ENCODE assay signal across 8 cellular contexts in genomic region chr12:132489602-132490239, GRCh38. TPM values are rescaled to one million over a fixed set of nuclear protein-coding genes. Genes with fewer than 3 reads are reported as not detected.
DNase-seq lines count a peak whose midpoint lies in the region; ATAC-seq and TF ChIP-seq lines count a peak whose summit lies in the region.

Gene FBRSL1 (plus strand): TSS chr12:132490151.

- peaks cover 3% of the 10 kb centered on the region; the same call in 2 of the 3 replicates for H3K36me3 Mint-ChIP-seq in GM23338 (ENCODE audit: low read depth)
- peaks cover 12% of the 10 kb centered on the region for H3K36me3 Mint-ChIP-seq in activated T-helper 2 cell treated with anti-CD3 and anti-CD28 coated beads, Interferon-gamma antibody, Interleukin-2, Interleukin-4, amounts not matched to agents 10 μg/mL and 5 μg/mL and 100 μg/mL, durations not matched to agents 14 hours and 24 hours and 36 hours (ENCODE audit: low read depth)
- no peaks in the 10 kb centered on the region for H3K36me3 Mint-ChIP-seq in natural killer cell treated with Interleukin-12 subunit alpha and Interleukin-12 subunit beta and Interleukin-15 and Interleukin-18, amount 100 ng/mL, for 72 hours
- H3K36me3 Mint-ChIP-seq in stimulated activated naive B cell treated with anti-CD40 and anti-IgM and Interleukin-4, amounts not matched to agents 10 μg/mL and 1 μg/mL and 100 μg/mL, for 72 hours = peaks cover 11 to 13% of the 10 kb centered on the region in 2 donors

- H3K79me2 ChIP-seq in GM23338 (replicated peaks; ENCODE audit: insufficient read depth) = peaks cover 37% of the 10 kb centered on the region

- no peak for TF ChIP-seq CTCF in GM23338 (conservative IDR thresholded peaks at IDR 0.05; ENCODE audit: low read depth in 2 of 2)
- TF ChIP-seq CTCF in LNCaP clone FGC (IDR thresholded peaks at IDR 0.05; ENCODE audit: control insufficient read depth, extremely low read depth, insufficient read depth) = no peak
- no peak for TF ChIP-seq CTCF in RWPE1 (conservative IDR thresholded peaks at IDR 0.05; ENCODE audit: low read depth)
- no peak for TF ChIP-seq CTCF in fibroblast of pulmonary artery (IDR thresholded peaks at IDR 0.05; ENCODE audit: low read length, missing control alignments)

- H3K27me3 ChIP-seq in GM23338 (ENCODE audit: insufficient read depth) = peaks cover 49% of the 10 kb centered on the region

- no peak within 1 kb of the TSS for H3K27ac Mint-ChIP-seq in GM23338
- peak within 1 kb of the TSS; percentile 92 for H3K27ac Mint-ChIP-seq in activated T-helper 2 cell treated with anti-CD3 and anti-CD28 coated beads, Interferon-gamma antibody, Interleukin-2, Interleukin-4, amounts not matched to agents 10 μg/mL and 5 μg/mL and 100 μg/mL, durations not matched to agents 14 hours and 24 hours and 36 hours
- peak within 1 kb of the TSS; percentile 77 to 91 for H3K27ac Mint-ChIP-seq in natural killer cell treated with Interleukin-12 subunit alpha and Interleukin-12 subunit beta and Interleukin-15 and Interleukin-18, amount 100 ng/mL, for 72 hours
- H3K27ac Mint-ChIP-seq in stimulated activated naive B cell treated with anti-CD40 and anti-IgM and Interleukin-4, amounts not matched to agents 10 μg/mL and 1 μg/mL and 100 μg/mL, for 72 hours = peak within 1 kb of the TSS; percentile 90

- H3K9me2 ChIP-seq in GM23338 (ENCODE audit: insufficient read depth) = no peaks in the 10 kb centered on the region

- DNase-seq in DMS53 (lab: John Stamatoyannopoulos, UW) (peak; percentile 96), GM23338 (ENCODE audit: low spot score) (peak; percentile 96), LNCaP clone FGC (ENCODE audit: low read depth) (no peak), RWPE1 (ENCODE audit: low spot score) (peak; percentile 95), fibroblast of pulmonary artery (ENCODE audit: low read depth) (peak; percentile 87)
- peak; percentile 87 for DNase-seq in activated T-helper 2 cell treated with anti-CD3 and anti-CD28 coated beads, Interferon-gamma antibody, Interleukin-2, Interleukin-4, amounts not matched to agents 10 μg/mL and 5 μg/mL and 100 μg/mL, durations not matched to agents 14 hours and 24 hours and 36 hours (ENCODE audit: low spot score)
- DNase-seq in natural killer cell treated with Interleukin-12 subunit alpha and Interleukin-12 subunit beta and Interleukin-15 and Interleukin-18, amount 100 ng/mL, for 72 hours (ENCODE audit: low spot score) = peak; percentile 93
- DNase-seq in stimulated activated naive B cell treated with anti-CD40 and anti-IgM and Interleukin-4, amounts not matched to agents 10 μg/mL and 1 μg/mL and 100 μg/mL, for 72 hours = peak; percentile 72

- H3K4me2 ChIP-seq in GM23338 = peak within 1 kb of the TSS; percentile 87

- peak; percentile 75 for ATAC-seq in GM23338
- peak; percentile 85 to 90 for ATAC-seq in natural killer cell treated with Interleukin-12 subunit alpha and Interleukin-12 subunit beta and Interleukin-15 and Interleukin-18, amount 100 ng/mL, for 72 hours
- peak; percentile 80 for ATAC-seq in stimulated activated naive B cell treated with anti-CD40 and anti-IgM and Interleukin-4, amounts not matched to agents 10 μg/mL and 1 μg/mL and 100 μg/mL, for 72 hours (replicated peaks)

- H2AFZ ChIP-seq in GM23338 = no peak within 1 kb of the TSS; the same call in 1 of the 2 replicates

- peaks cover 23% of the 10 kb centered on the region for H3K4me1 Mint-ChIP-seq in GM23338
- H3K4me1 Mint-ChIP-seq in activated T-helper 2 cell treated with anti-CD3 and anti-CD28 coated beads, Interferon-gamma antibody, Interleukin-2, Interleukin-4, amounts not matched to agents 10 μg/mL and 5 μg/mL and 100 μg/mL, durations not matched to agents 14 hours and 24 hours and 36 hours (ENCODE audit: low read depth) = peaks cover 41% of the 10 kb centered on the region
- peaks cover 43 to 52% of the 10 kb centered on the region in 2 donors for H3K4me1 Mint-ChIP-seq in natural killer cell treated with Interleukin-12 subunit alpha and Interleukin-12 subunit beta and Interleukin-15 and Interleukin-18, amount 100 ng/mL, for 72 hours (ENCODE audit: low read depth in 2 of 2)
- H3K4me1 Mint-ChIP-seq in stimulated activated naive B cell treated with anti-CD40 and anti-IgM and Interleukin-4, amounts not matched to agents 10 μg/mL and 1 μg/mL and 100 μg/mL, for 72 hours = peaks cover 53 to 69% of the 10 kb centered on the region in 2 donors

- CTCF ChIA-PET in RWPE1 (lab: Yijun Ruan, JAX) = no interaction called here

- no peak within 1 kb of the TSS for H3K27ac ChIP-seq in GM23338 (ENCODE audit: low read depth)
- H3K27ac ChIP-seq in RWPE1 = peak within 1 kb of the TSS; percentile 64

- POLR2A ChIA-PET in RWPE1 (lab: Yijun Ruan, JAX; ENCODE audit: low non-redundant PET) = no interaction called here

- intact Hi-C loops in activated T-helper 2 cell treated with anti-CD3 and anti-CD28 coated beads, Interferon-gamma antibody, Interleukin-2, Interleukin-4, amounts not matched to agents 10 μg/mL and 5 μg/mL and 100 μg/mL, durations not matched to agents 14 hours and 24 hours and 36 hours (cut with micrococcal nuclease) = loop anchor here (2.0 to 10.0 kb wide), 3 partner anchors 15 to 305 kb away; no protein-coding TSS in a partner anchor

- H3K4me1 ChIP-seq in GM23338 (ENCODE audit: insufficient read depth) = peaks cover 7% of the 10 kb centered on the region

- H3K9me3 Mint-ChIP-seq in GM23338 = no peaks in the 10 kb centered on the region; the same call in 2 of the 3 replicates
- peaks cover 3% of the 10 kb centered on the region for H3K9me3 Mint-ChIP-seq in activated T-helper 2 cell treated with anti-CD3 and anti-CD28 coated beads, Interferon-gamma antibody, Interleukin-2, Interleukin-4, amounts not matched to agents 10 μg/mL and 5 μg/mL and 100 μg/mL, durations not matched to agents 14 hours and 24 hours and 36 hours
- H3K9me3 Mint-ChIP-seq in natural killer cell treated with Interleukin-12 subunit alpha and Interleukin-12 subunit beta and Interleukin-15 and Interleukin-18, amount 100 ng/mL, for 72 hours = no peaks in the 10 kb centered on the region
- no peaks in the 10 kb centered on the region for H3K9me3 Mint-ChIP-seq in stimulated activated naive B cell treated with anti-CD40 and anti-IgM and Interleukin-4, amounts not matched to agents 10 μg/mL and 1 μg/mL and 100 μg/mL, for 72 hours

- peak within 1 kb of the TSS; percentile 70 for H3K4me3 ChIP-seq in GM23338
- peak within 1 kb of the TSS; percentile 93 for H3K4me3 ChIP-seq in LNCaP clone FGC (ENCODE audit: low read depth, low read length)
- H3K4me3 ChIP-seq in fibroblast of pulmonary artery (replicated peaks; ENCODE audit: low read depth, low read length) = peak within 1 kb of the TSS; percentile 72

- H3K36me3 ChIP-seq in GM23338 (ENCODE audit: insufficient read depth) = no peaks in the 10 kb centered on the region

- H4K20me1 ChIP-seq in GM23338 (replicated peaks; ENCODE audit: insufficient read depth) = peaks cover 19% of the 10 kb centered on the region

- H3K27me3 Mint-ChIP-seq in GM23338 (ENCODE audit: insufficient read depth, low read depth, poor library complexity) = peaks cover 44% of the 10 kb centered on the region
- H3K27me3 Mint-ChIP-seq in activated T-helper 2 cell treated with anti-CD3 and anti-CD28 coated beads, Interferon-gamma antibody, Interleukin-2, Interleukin-4, amounts not matched to agents 10 μg/mL and 5 μg/mL and 100 μg/mL, durations not matched to agents 14 hours and 24 hours and 36 hours (ENCODE audit: low read depth) = no peaks in the 10 kb centered on the region
- no peaks in the 10 kb centered on the region for H3K27me3 Mint-ChIP-seq in natural killer cell treated with Interleukin-12 subunit alpha and Interleukin-12 subunit beta and Interleukin-15 and Interleukin-18, amount 100 ng/mL, for 72 hours
- H3K27me3 Mint-ChIP-seq in stimulated activated naive B cell treated with anti-CD40 and anti-IgM and Interleukin-4, amounts not matched to agents 10 μg/mL and 1 μg/mL and 100 μg/mL, for 72 hours = no peaks in the 10 kb centered on the region

- H3F3A ChIP-seq in GM23338 (replicated peaks; ENCODE audit: low read depth) = 0 out of 2 replicates have a peak, but pooled peaks cover 8% of the 10 kb centered on the region

- peak within 1 kb of the TSS; percentile 80 for H3K4me3 Mint-ChIP-seq in GM23338
- H3K4me3 Mint-ChIP-seq in activated T-helper 2 cell treated with anti-CD3 and anti-CD28 coated beads, Interferon-gamma antibody, Interleukin-2, Interleukin-4, amounts not matched to agents 10 μg/mL and 5 μg/mL and 100 μg/mL, durations not matched to agents 14 hours and 24 hours and 36 hours (ENCODE audit: low read depth) = peak within 1 kb of the TSS; percentile 84
- peak within 1 kb of the TSS; percentile 92 for H3K4me3 Mint-ChIP-seq in natural killer cell treated with Interleukin-12 subunit alpha and Interleukin-12 subunit beta and Interleukin-15 and Interleukin-18, amount 100 ng/mL, for 72 hours
- H3K4me3 Mint-ChIP-seq in stimulated activated naive B cell treated with anti-CD40 and anti-IgM and Interleukin-4, amounts not matched to agents 10 μg/mL and 1 μg/mL and 100 μg/mL, for 72 hours = peak within 1 kb of the TSS; percentile 84 to 87

TF ChIP-seq in GM23338, 12 proteins besides CTCF, POLR2A, EP300 and RAD21 (continues in another document):
- TF ChIP-seq CREB1 (CRISPR knock-in tag; IDR thresholded peaks at IDR 0.05; ENCODE audit: low read depth) (peak; percentile 68), STAT1 (IDR thresholded peaks at IDR 0.05; ENCODE audit: unreplicated experiment) (no peak)

RNA-seq across cellular contexts. Expression of gene FBRSL1, which starts in this region (rescaled TPM):
- total RNA-seq in GM23338 (2014; rRNA removed; shearing (Covaris generic)) = 65.9 and 89.8 TPM in 2 replicates
- 29.5 and 37.8 TPM in 2 replicates for polyA plus RNA-seq in GM23338 (2016; fragmentation: Nextera tagmentation; extraction: Ambion mirVana)
- total RNA-seq in activated T-helper 2 cell treated with anti-CD3 and anti-CD28 coated beads, Interferon-gamma antibody, Interleukin-2, Interleukin-4, amounts not matched to agents 10 μg/mL and 5 μg/mL and 100 μg/mL, durations not matched to agents 14 hours and 24 hours and 36 hours = 66.0 and 67.3 TPM in 2 replicates
- 10 to 100 TPM; 38.0 to 91.5 TPM for total RNA-seq in natural killer cell treated with Interleukin-12 subunit alpha and Interleukin-12 subunit beta and Interleukin-15 and Interleukin-18, amount 100 ng/mL, for 72 hours
